ENCODE assay signal across 9 cellular contexts in the genomic region with DNA sequence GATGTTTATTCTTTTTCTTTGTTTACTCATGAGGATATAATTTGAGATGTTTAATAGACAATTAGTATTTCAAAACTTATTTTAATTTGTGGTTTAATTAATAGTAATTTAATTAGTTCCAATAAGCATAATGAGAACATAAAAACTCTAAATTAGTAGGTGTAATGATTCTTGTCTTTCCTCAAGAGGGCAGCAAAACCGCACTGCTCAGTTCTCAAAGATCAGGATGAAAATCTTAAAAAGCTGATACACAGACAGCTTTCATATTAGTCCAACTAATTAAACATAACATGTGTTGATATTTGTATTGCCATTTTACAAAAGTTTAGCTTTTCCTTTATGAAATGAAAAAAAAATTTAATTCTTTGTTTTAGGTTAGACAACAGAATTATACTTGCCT.
A peak's percentile ranks its signal among the peaks of the same experiment; 100 is the strongest.
DNase-seq lines count a peak whose midpoint lies in the region; ATAC-seq, FAIRE-seq and TF ChIP-seq lines count a peak whose summit lies in the region.
"Had no signal": no experiment of that assay in that cellular context is flagged by ENCODE, and none has a peak within 500 bp of the region (broad histone marks: within the 10 kb centered on the region; RNA-seq: fewer than 3 reads in every experiment).

No MANE protein-coding gene starts in this region.

- FAIRE-seq in astrocyte (lab: Jason Lieb, UNC), result no peak

- H3K4me3 ChIP-seq in astrocyte (ENCODE audit: insufficient read depth, low read depth, low read length), result no peak overlapping the region

- H3K27ac ChIP-seq in astrocyte (ENCODE audit: low read depth, low read length), result no peak overlapping the region

- H3K9me3 ChIP-seq in astrocyte (ENCODE audit: insufficient read depth, low read depth, low read length), result no peaks in the 10 kb centered on the region

- H2AFZ ChIP-seq in astrocyte (ENCODE audit: low read depth, low read length), result no peak overlapping the region

- no peaks in the 10 kb centered on the region for H3K36me3 Mint-ChIP-seq in astrocyte (ENCODE audit: low read depth, unreplicated experiment)
- H3K36me3 Mint-ChIP-seq: activated naive CD4-positive, alpha-beta T cell treated with anti-CD3 and anti-CD28 coated beads, Interleukin-2, amount 50 U/mL, for 24 hours had no signal

- H3K27ac Mint-ChIP-seq in astrocyte (ENCODE audit: unreplicated experiment), result no peak overlapping the region
- H3K27ac Mint-ChIP-seq: activated naive CD4-positive, alpha-beta T cell treated with anti-CD3 and anti-CD28 coated beads, Interleukin-2, amount 50 U/mL, for 24 hours had no signal

- no peaks in the 10 kb centered on the region for H3K27me3 Mint-ChIP-seq in astrocyte (ENCODE audit: low read depth, unreplicated experiment)
- H3K27me3 Mint-ChIP-seq: activated naive CD4-positive, alpha-beta T cell treated with anti-CD3 and anti-CD28 coated beads, Interleukin-2, amount 50 U/mL, for 24 hours had no signal

- no peaks in the 10 kb centered on the region for H3K4me1 ChIP-seq in astrocyte (ENCODE audit: insufficient read depth, low read length)

- H3K36me3 ChIP-seq in astrocyte (ENCODE audit: insufficient read depth, low read length), result no peaks in the 10 kb centered on the region

- no peaks in the 10 kb centered on the region for H3K79me2 ChIP-seq in astrocyte (ENCODE audit: insufficient read depth, low read length)

- DNase-seq in G401 (ENCODE audit: low spot score) (peak; percentile 11), NCI-H1105 (lab: John Stamatoyannopoulos, UW) (peak; percentile 36), astrocyte (ENCODE audit: low read depth) (no peak), midbrain (lab: John Stamatoyannopoulos, UW) (peak; percentile 15), HuH-7 (ENCODE audit: low spot score) (no peak), iPS-NIHi7 (ENCODE audit: extremely low spot score) (no peak)
- DNase-seq in activated CD4-positive, alpha-beta T cell treated with anti-CD3 and anti-CD28 coated beads for 4 hours, result no peak

- H4K20me1 ChIP-seq in astrocyte (ENCODE audit: insufficient read depth, low read length), result no peaks in the 10 kb centered on the region

- no peaks in the 10 kb centered on the region for H3K4me1 Mint-ChIP-seq in astrocyte (ENCODE audit: low read depth, unreplicated experiment)
- H3K4me1 Mint-ChIP-seq: activated naive CD4-positive, alpha-beta T cell treated with anti-CD3 and anti-CD28 coated beads, Interleukin-2, amount 50 U/mL, for 24 hours had no signal

- H3K9me3 Mint-ChIP-seq in astrocyte (ENCODE audit: unreplicated experiment), result no peaks in the 10 kb centered on the region
- H3K9me3 Mint-ChIP-seq: activated naive CD4-positive, alpha-beta T cell treated with anti-CD3 and anti-CD28 coated beads, Interleukin-2, amount 50 U/mL, for 24 hours had no signal

- peak; percentile 40 for TF ChIP-seq CTCF in astrocyte (IDR thresholded peaks at IDR 0.05; ENCODE audit: insufficient read depth, low read depth, low read length)

- ATAC-seq in HG02981 (IDR thresholded peaks at IDR 0.05; ENCODE audit: unreplicated experiment), result no peak

- in situ Hi-C loops in G401 (cut with HindIII; ENCODE audit: low sequenced_read_pairs), result no loop called here

- H3K4me2 ChIP-seq in astrocyte (ENCODE audit: low read length), result no peak overlapping the region

- no peaks in the 10 kb centered on the region for H3K27me3 ChIP-seq in astrocyte (ENCODE audit: insufficient read depth, low read length)

- no peak overlapping the region for H3K9ac ChIP-seq in astrocyte (ENCODE audit: low read length)

- H3K4me3 Mint-ChIP-seq in astrocyte (ENCODE audit: unreplicated experiment), result no peak overlapping the region
- H3K4me3 Mint-ChIP-seq: activated naive CD4-positive, alpha-beta T cell treated with anti-CD3 and anti-CD28 coated beads, Interleukin-2, amount 50 U/mL, for 24 hours had no signal

Comparison
In these comparisons a context has a peak if more than half of its experiments do, and no peak if none do; other contexts are left out.
1. DNase-seq: peak in G401 (single experiment), NCI-H1105 (single experiment) and midbrain (single experiment); none in astrocyte (single experiment), HuH-7 (single experiment), activated CD4-positive, alpha-beta T cell treated with anti-CD3 and anti-CD28 coated beads for 4 hours (0 of 2) and iPS-NIHi7 (single experiment).